Comparison of ENCODE assay signal across 9 cellular contexts in the genomic region with DNA sequence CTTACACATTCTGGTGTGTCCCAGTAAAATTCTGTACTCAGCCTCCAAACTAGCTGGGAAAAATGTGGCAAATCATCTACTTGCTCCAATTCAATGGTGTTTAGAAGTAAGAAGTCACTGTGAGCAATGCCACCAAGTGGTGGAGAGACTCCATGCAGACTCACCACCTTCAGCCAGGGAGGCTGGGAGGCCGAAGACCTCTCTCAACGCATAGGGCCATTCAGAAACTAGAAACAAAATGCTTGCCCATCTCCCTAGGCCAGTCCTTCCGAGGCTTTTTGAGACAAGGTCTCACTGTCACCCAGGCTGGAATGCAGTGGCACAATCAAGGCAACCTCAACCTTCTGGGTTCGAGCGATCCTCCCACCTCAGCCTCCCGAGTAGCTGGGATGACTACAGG. TPM values are rescaled to one million over a fixed set of nuclear protein-coding genes. Genes with fewer than 3 reads are reported as not detected.
DNase-seq lines count a peak whose midpoint lies in the region; ATAC-seq and TF ChIP-seq lines count a peak whose summit lies in the region.
"Not testable (repeated sequence)": the region's sequence is repeated elsewhere in the genome, so short reads cannot be mapped to it uniquely, and the experiment has no call there.
"Had no signal": no experiment of that assay in that cellular context is flagged by ENCODE, and none has a peak within 500 bp of the region (broad histone marks: within the 10 kb centered on the region; RNA-seq: fewer than 3 reads in every experiment).

No MANE protein-coding gene starts in this region.

- not testable (repeated sequence) for H3K9me3 ChIP-seq in Peyer's patch, left lung, psoas muscle

- ATAC-seq in left lung, result peak; percentile 29
- peak in 2 of 4 donors; percentile 25 to 42 for ATAC-seq in psoas muscle

- H3K27me3 Mint-ChIP-seq in brain, result not testable (repeated sequence)

- intact Hi-C loops in left lung (cut with DNase I); psoas muscle (cut with DNase I): not testable (repeated sequence)

- H3K27ac Mint-ChIP-seq in brain, result peak overlapping the region in 4 of 5 experiments; percentile 3 to 94 (median 18)

- H3K4me3 Mint-ChIP-seq in brain, result not testable (repeated sequence)

- TF ChIP-seq CTCF in Peyer's patch (IDR thresholded peaks at IDR 0.05), result peak in 4 of 6 experiments; percentile 9 to 52 (median 36)
- peak; percentile 38 to 46 for TF ChIP-seq CTCF in brain (conservative IDR thresholded peaks at IDR 0.05)
- TF ChIP-seq CTCF in fibroblast of mammary gland (conservative IDR thresholded peaks at IDR 0.05; ENCODE audit: control insufficient read depth, insufficient read depth, low read depth, low read length), result peak; percentile 26
- TF ChIP-seq CTCF in left lung (IDR thresholded peaks at IDR 0.05), result peak; percentile 16 to 30
- peak; percentile 30 for TF ChIP-seq CTCF in psoas muscle (IDR thresholded peaks at IDR 0.05)

- H3K27me3 ChIP-seq in Peyer's patch; left lung; psoas muscle (ENCODE audit: insufficient read depth in 3 of 3, low read length in 2 of 3): not testable (repeated sequence)

- H3K4me1 Mint-ChIP-seq in brain, result peaks cover 40% of the 10 kb centered on the region

- not testable (repeated sequence) for TF ChIP-seq POLR2A in Peyer's patch (IDR thresholded peaks at IDR 0.05)

- H3K4me3 ChIP-seq in Peyer's patch; fibroblast of mammary gland (ENCODE audit: control insufficient read depth, low read depth, low read length); left lung; psoas muscle: not testable (repeated sequence)

- H3K4me1 ChIP-seq in Peyer's patch (peaks cover 0 to 24% (median 2%) of the 10 kb centered on the region in 4 donors), left lung (peaks cover 0 to 36% of the 10 kb centered on the region in 2 donors)
- not testable (repeated sequence) for H3K4me1 ChIP-seq in psoas muscle

- DNase-seq in ACHN, result peak; percentile 30
- DNase-seq in GM03348 (ENCODE audit: low spot score), result peak; percentile 9
- DNase-seq in KBM-7, result peak; percentile 53
- peak in 1 of 3 donors; percentile 52 for DNase-seq in Peyer's patch
- DNase-seq in fibroblast of mammary gland (ENCODE audit: low read depth), result peak; percentile 23
- DNase-seq in left lung, psoas muscle: not testable (repeated sequence)

- H3K36me3 ChIP-seq in Peyer's patch (peaks cover 0 to 14% (median 0%) of the 10 kb centered on the region in 3 donors), left lung (peaks cover 0 to 34% of the 10 kb centered on the region in 2 donors), psoas muscle (ENCODE audit: insufficient read depth in 1 of 2, low read depth in 1 of 2) (peaks cover 0 to 35% of the 10 kb centered on the region in 2 donors)

- peaks cover 13% of the 10 kb centered on the region for H3K36me3 Mint-ChIP-seq in brain

- 84 to 92% (median 91%) methylated on average over 6 of the region's 6 CpGs for WGBS in psoas muscle, 3 donors

- in situ Hi-C loops in ACHN (cut with HindIII; ENCODE audit: low pct_ligation_motif_present, low pct_unique_long_range_greater_than_20kb, low sequenced_read_pairs); KBM-7 (cut with MboI; ENCODE audit: low pct_unique_long_range_greater_than_20kb, low sequenced_read_pairs): not testable (repeated sequence)

- H3K9me3 Mint-ChIP-seq in brain, result not testable (repeated sequence)

- H3K27ac ChIP-seq in Peyer's patch, left lung, psoas muscle: not testable (repeated sequence)

RNA-seq across cellular contexts. Expression of gene CA4, which starts 25.0 kb away (rescaled TPM):
- 10 to 100 TPM in 2 of 4 donors, 1 to 10 TPM in 1, not detected in 1; 1.6 to 18.4 (median 12.3) TPM for total RNA-seq in Peyer's patch
- 21.7 TPM for polyA plus RNA-seq in brain (ENCODE audit: insufficient read depth, low read depth, low replicate concordance)
- 10 to 100 TPM; 10.6 to 35.7 TPM for total RNA-seq in left lung
- total RNA-seq in psoas muscle, result 10 to 100 TPM in 3 of 4 donors, 1 to 10 TPM in 1; 8.9 to 13.6 (median 11.6) TPM
- polyA plus RNA-seq in psoas muscle, result 10 to 100 TPM; 10.2 to 16.6 (median 14.4) TPM
- total RNA-seq: A172 had no signal
